20 cellular contexts compared by ENCODE assay signal in genomic region chr7:40151504-40151903, GRCh38.
"Had no signal": no experiment of that assay in that cellular context is flagged by ENCODE, and none has a peak within 500 bp of the region (broad histone marks: within the 10 kb centered on the region; RNA-seq: fewer than 3 reads in every experiment).

No MANE protein-coding gene starts in this region.

- H3K27me3 ChIP-seq: gastroesophageal sphincter, heart left ventricle, hepatocyte, ovary, right lobe of liver, thyroid gland, upper lobe of left lung had no signal

- H3K4me2 ChIP-seq: hepatocyte had no signal

- H3K4me1 ChIP-seq: gastroesophageal sphincter, heart left ventricle, right lobe of liver, thyroid gland, upper lobe of left lung had no signal

- H3K79me2 ChIP-seq: hepatocyte had no signal

- FAIRE-seq: endometrium, small intestine, urothelium cell line had no signal

- DNase-seq: cortex of kidney; effector memory CD8-positive, alpha-beta T cell; heart left ventricle; mesenchymal stem cell; naive thymus-derived CD4-positive, alpha-beta T cell; nucleus accumbens; ovary; right lobe of liver; small intestine; stimulated activated CD4-positive, alpha-beta T cell treated with anti-CD3 and anti-CD28 coated beads, Interleukin-15, amount 100 ng/mL, for 24 hours; stimulated activated CD4-positive, alpha-beta T cell treated with anti-CD3 and anti-CD28 coated beads, Interleukin-2, amount 100 ng/mL, for 48 hours; stimulated activated naive CD4-positive, alpha-beta T cell; stimulated activated naive CD8-positive, alpha-beta T cell treated with anti-CD3 and anti-CD28 coated beads, Interleukin-15, amount 100 ng/mL, for 72 hours; thyroid gland; upper lobe of left lung had no signal

- H2AFZ ChIP-seq: hepatocyte had no signal

- H3K9me3 ChIP-seq: gastroesophageal sphincter, heart left ventricle, ovary, right lobe of liver, thyroid gland, upper lobe of left lung had no signal

- H3K36me3 ChIP-seq: gastroesophageal sphincter, heart left ventricle, ovary, right lobe of liver, thyroid gland, upper lobe of left lung had no signal

- H3K4me3 ChIP-seq: gastroesophageal sphincter, heart left ventricle, hepatocyte, ovary, right lobe of liver, thyroid gland, upper lobe of left lung had no signal

- ATAC-seq: effector memory CD8-positive, alpha-beta T cell; gastroesophageal sphincter; heart left ventricle; left lobe of liver; naive thymus-derived CD4-positive, alpha-beta T cell; right lobe of liver; stimulated activated naive CD8-positive, alpha-beta T cell treated with anti-CD3 and anti-CD28 coated beads, Interleukin-15, amount 100 ng/mL, for 72 hours had no signal

- H3K27ac ChIP-seq: gastroesophageal sphincter, heart left ventricle, hepatocyte, ovary, right lobe of liver, thyroid gland, upper lobe of left lung had no signal
